ENCODE assay signal across 7 cellular contexts in the genomic region with DNA sequence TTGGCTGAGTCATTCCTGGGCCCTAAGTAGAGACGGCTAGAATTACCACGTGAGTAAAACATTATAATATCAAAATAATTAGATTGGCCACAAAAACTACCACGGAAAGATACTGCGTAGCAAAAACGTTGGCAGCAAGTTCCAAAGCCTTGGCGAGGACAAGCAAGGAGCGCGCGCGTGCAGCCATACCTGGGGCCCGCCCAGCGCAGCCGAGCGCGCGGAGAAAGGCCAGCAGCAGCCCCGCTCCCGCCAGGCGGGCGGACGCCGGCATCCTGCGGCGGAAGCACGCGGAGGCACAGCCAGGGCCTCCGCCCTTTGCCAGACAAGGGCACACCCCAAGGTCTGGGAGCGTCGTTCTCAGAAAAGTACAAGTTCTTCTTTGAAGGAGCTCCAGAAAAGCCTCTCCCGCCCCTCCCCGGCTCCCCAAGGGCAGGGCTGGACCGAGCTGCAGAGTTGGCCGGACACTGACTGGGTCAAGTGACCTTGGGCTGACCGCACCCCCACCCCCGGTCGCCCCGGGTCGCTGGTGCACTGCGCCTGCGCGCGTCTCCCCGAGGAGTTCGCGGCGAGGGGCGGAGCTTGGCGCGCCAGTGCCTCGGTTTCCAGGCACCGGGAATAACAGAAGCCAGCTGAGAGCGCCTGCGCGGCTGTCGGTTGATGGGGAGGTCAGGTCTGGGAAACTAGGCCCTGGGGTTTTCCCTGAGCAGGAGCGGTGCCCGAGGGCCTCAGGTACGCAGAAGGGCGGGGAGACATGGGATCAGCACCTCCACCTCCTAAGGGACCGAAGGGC. TPM values are rescaled to one million over a fixed set of nuclear protein-coding genes. Genes with fewer than 3 reads are reported as not detected.
A peak's percentile ranks its signal among the peaks of the same experiment; 100 is the strongest.
DNase-seq lines count a peak whose midpoint lies in the region; ATAC-seq lines count a peak whose summit lies in the region.

A gene with protein sequence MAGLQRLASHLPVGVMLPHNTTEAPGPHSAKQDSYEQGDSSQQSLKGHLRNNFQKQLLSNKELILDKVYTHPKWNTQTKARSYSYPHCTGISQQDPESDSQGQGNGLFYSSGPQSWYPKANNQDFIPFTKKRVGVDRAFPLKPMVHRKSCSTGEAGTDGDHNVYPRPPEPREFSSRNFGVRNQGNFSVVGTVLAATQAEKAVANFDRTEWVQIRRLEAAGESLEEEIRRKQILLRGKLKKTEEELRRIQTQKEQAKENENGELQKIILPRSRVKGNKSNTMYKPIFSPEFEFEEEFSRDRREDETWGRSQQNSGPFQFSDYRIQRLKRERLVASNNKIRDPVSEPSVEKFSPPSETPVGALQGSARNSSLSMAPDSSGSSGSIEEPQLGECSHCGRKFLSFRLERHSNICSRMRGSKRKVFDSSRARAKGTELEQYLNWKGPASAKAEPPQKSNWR (plus strand): TSS at position 621 of the 790 bp plus-strand sequence. CDS start 933 bp downstream, outside the sequence.

- intact Hi-C loops in left colon (cut with DNase I, micrococcal nuclease) = no loop called here

- ATAC-seq in GM18511 (IDR thresholded peaks at IDR 0.05; ENCODE audit: unreplicated experiment) (peak; percentile 81), HG03045 (IDR thresholded peaks at IDR 0.05; ENCODE audit: unreplicated experiment) (peak; percentile 75), left colon (peak; percentile 88)

- DNase-seq in NCI-H2196 treated with DMSO at 0.1 percent for 48 hours (lab: John Stamatoyannopoulos, UW; ENCODE audit: unreplicated experiment) = peak; percentile 97
- DNase-seq in activated CD4-positive, alpha-beta T cell treated with anti-CD3 and anti-CD28 coated beads for 4 hours = peak; percentile 40 to 48
- DNase-seq in cortex of kidney (lab: John Stamatoyannopoulos, UW) = peak; percentile 75
- peak; percentile 95 to 97 for DNase-seq in left colon
- DNase-seq in stimulated activated CD4-positive, alpha-beta T cell treated with anti-CD3 and anti-CD28 coated beads, Interleukin-1b, Interleukin-23, amount 100 ng/mL, for 4 hours (ENCODE audit: low read depth in 2 of 2) = peak; percentile 35 to 63

RNA-seq across cellular contexts. Expression of the gene that starts here (rescaled TPM):
- total RNA-seq in left colon = 1 to 10 TPM; 3.9 to 4.8 TPM

Comparison
In these comparisons a context has a peak if more than half of its experiments do, and no peak if none do; other contexts are left out.
1. Peak in every context shown above with its lines: DNase-seq and ATAC-seq.
2. DNase-seq: peak in every context shown above with its lines; median percentile 97 in NCI-H2196 treated with DMSO at 0.1 percent for 48 hours; 96 in left colon; 75 in cortex of kidney; 49 in stimulated activated CD4-positive, alpha-beta T cell treated with anti-CD3 and anti-CD28 coated beads, Interleukin-1b, Interleukin-23, amount 100 ng/mL, for 4 hours; 44 in activated CD4-positive, alpha-beta T cell treated with anti-CD3 and anti-CD28 coated beads for 4 hours.